2 cellular contexts compared by ENCODE assay signal in the genomic region with DNA sequence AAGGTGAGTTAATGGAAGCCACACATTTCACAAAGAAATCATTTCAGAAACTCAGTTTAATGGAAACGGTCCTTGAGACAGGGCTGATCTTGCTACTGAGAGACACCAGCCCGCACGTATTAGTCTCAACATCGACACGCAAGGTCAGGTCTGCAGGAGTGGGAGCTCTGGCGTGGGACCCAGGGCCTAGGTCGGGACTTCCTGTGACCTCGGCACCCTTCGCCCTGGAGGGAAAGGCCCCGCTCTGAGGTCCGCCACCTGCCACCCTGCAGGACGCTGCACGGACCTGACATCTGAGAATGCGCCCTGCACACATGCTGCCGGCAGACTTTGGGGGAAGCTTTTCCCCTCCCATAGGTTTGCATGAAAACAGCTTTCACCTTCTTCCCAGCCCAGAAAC.
"Had no signal": no experiment of that assay in that cellular context is flagged by ENCODE, and none has a peak within 500 bp of the region (broad histone marks: within the 10 kb centered on the region; RNA-seq: fewer than 3 reads in every experiment).

No MANE protein-coding gene starts in this region.

- DNase-seq: H9, HCEC 1CT had no signal
